ENCODE assay signal across 15 cellular contexts in genomic region chr6:549901-550300, GRCh38.
"Had no signal": no experiment of that assay in that cellular context is flagged by ENCODE, and none has a peak within 500 bp of the region (broad histone marks: within the 10 kb centered on the region; RNA-seq: fewer than 3 reads in every experiment).

No MANE protein-coding gene starts in this region.

- H3K36me3 ChIP-seq: neural progenitor cell, ovary, SJCRH30, uterus had no signal

- H3K27ac ChIP-seq: brain microvascular endothelial cell, neural progenitor cell, ovary, sigmoid colon, SJCRH30, tibial artery, uterus had no signal

- H3K9me3 ChIP-seq: ovary, sigmoid colon, SJCRH30, tibial artery, uterus had no signal

- H3K4me3 Mint-ChIP-seq: neural progenitor cell had no signal

- DNase-seq: activated CD4-positive, CD25-positive, alpha-beta regulatory T cell treated with anti-CD3 and anti-CD28 coated beads, Interleukin-2, amount 50 U/mL, for 72 hours; activated CD8-positive, alpha-beta memory T cell treated with anti-CD3 and anti-CD28 coated beads, Interleukin-2, amount 50 U/mL, for 4 hours; activated gamma-delta T cell treated with Interleukin-2 at 50 U/mL for 16 hours; brain microvascular endothelial cell; cerebellar nuclear complex; dermis blood vessel endothelial cell; erythroblast; glutamatergic neuron; ovary; sigmoid colon; SJCRH30; stimulated activated CD4-positive, alpha-beta T cell treated with anti-CD3 and anti-CD28 coated beads, Interleukin-2, amount 100 ng/mL, for 48 hours; tibial artery; uterus had no signal

- H3K9me3 Mint-ChIP-seq: neural progenitor cell had no signal

- H3K4me1 ChIP-seq: sigmoid colon, SJCRH30, tibial artery, uterus had no signal

- H3K27ac Mint-ChIP-seq: neural progenitor cell had no signal

- H3K27me3 ChIP-seq: brain microvascular endothelial cell, neural progenitor cell, ovary, sigmoid colon, SJCRH30, tibial artery, uterus had no signal

- H3K4me3 ChIP-seq: neural progenitor cell, ovary, sigmoid colon, SJCRH30, tibial artery, uterus had no signal
